ENCODE assay signal across 11 cellular contexts in the genomic region with DNA sequence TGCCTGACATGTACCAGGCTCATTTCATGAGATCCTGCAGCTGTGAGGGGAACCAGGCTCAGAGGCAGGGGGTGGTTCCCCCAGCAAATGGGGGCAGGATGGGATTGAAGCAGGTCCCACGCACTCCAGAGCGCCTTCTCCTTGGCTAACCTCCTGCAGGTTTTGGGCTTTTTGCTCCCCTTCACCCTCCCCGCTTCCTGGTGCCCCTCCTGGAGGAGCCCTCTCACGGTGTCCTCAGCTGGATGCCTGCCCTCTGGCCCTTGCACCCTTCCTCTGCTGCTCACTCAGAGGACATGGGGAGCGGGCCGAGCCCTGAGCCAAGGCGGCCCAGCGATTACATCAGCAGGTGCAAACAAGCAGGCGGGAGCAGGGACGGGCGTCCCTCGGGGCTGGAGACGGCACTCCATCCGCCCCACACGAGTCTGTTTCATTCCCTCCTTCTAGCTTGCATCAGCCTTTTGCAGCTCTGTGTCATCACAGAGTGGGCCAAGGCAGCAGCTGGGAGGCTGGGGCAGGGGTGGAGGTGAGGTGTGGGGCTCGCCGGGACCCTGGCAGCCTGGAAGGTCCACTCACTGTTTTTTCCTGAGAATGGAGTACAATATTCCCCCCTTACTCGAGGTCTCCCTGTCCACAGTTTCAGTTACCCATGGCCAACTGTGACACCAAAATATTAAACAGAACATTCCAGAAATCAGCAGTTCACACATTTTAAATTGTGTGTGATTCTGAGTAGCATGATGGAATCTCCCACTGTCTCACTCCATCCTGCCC. TPM values are rescaled to one million over a fixed set of nuclear protein-coding genes. Genes with fewer than 3 reads are reported as not detected.
DNase-seq lines count a peak whose midpoint lies in the region; ATAC-seq and TF ChIP-seq lines count a peak whose summit lies in the region.
"Had no signal": no experiment of that assay in that cellular context is flagged by ENCODE, and none has a peak within 500 bp of the region (broad histone marks: within the 10 kb centered on the region; RNA-seq: fewer than 3 reads in every experiment).

No MANE protein-coding gene starts in this region.

- TF ChIP-seq POLR2A in body of pancreas (IDR thresholded peaks at IDR 0.05): no peak

- DNase-seq in A673 (ENCODE audit: low spot score) (peak; percentile 70), HuH-7.5 (ENCODE audit: low spot score) (peak; percentile 49), body of pancreas (peak; percentile 26 to 72 (median 41)), left lung (peak in 1 of 2 donors; percentile 80), KBM-7 (no peak), activated T-cell treated with anti-CD3 and anti-CD28 coated beads for 4 hours (no peak)
- no peak for DNase-seq in activated T-helper 2 cell treated with anti-CD3 and anti-CD28 coated beads, Interferon-gamma antibody, Interleukin-2, Interleukin-4, amounts not matched to agents 10 μg/mL and 5 μg/mL and 100 μg/mL, durations not matched to agents 14 hours and 24 hours and 36 hours (ENCODE audit: low spot score)
- DNase-seq: CD4-positive, alpha-beta T cell; kidney glomerular epithelial cell had no signal

- no peak overlapping the region for H3K4me3 Mint-ChIP-seq in activated T-helper 2 cell treated with anti-CD3 and anti-CD28 coated beads, Interferon-gamma antibody, Interleukin-2, Interleukin-4, amounts not matched to agents 10 μg/mL and 5 μg/mL and 100 μg/mL, durations not matched to agents 14 hours and 24 hours and 36 hours (ENCODE audit: low read depth)
- H3K4me3 Mint-ChIP-seq: activated naive CD8-positive, alpha-beta T cell; CD4-positive, alpha-beta T cell had no signal

- ATAC-seq in body of pancreas (peak; percentile 26), left lung (peak; percentile 10), HG03135 (IDR thresholded peaks at IDR 0.05; ENCODE audit: unreplicated experiment) (no peak)

- 48 to 79% methylated on average over 17 to 18 of the region's 18 CpGs for WGBS in body of pancreas, 2 donors

- no peak for TF ChIP-seq CTCF in A673 (conservative IDR thresholded peaks at IDR 0.05; ENCODE audit: low read depth, low read length)
- TF ChIP-seq CTCF in body of pancreas (IDR thresholded peaks at IDR 0.05): peak in 1 of 7 experiments; percentile 12
- TF ChIP-seq CTCF in left lung (IDR thresholded peaks at IDR 0.05): no peak

- H3K9me3 ChIP-seq in A673 (ENCODE audit: low read depth, low read length, poor library complexity, severe bottlenecking) (no peaks in the 10 kb centered on the region), body of pancreas (no peaks in the 10 kb centered on the region), left lung (no peaks in the 10 kb centered on the region)

- H3K36me3 ChIP-seq in A673 (ENCODE audit: insufficient read depth, low read length, poor library complexity, severe bottlenecking): no peaks in the 10 kb centered on the region
- no peaks in the 10 kb centered on the region for H3K36me3 ChIP-seq in body of pancreas (replicated peaks in 1 of 2; ENCODE audit: insufficient read depth in 1 of 2, low read depth in 2 of 2)
- H3K36me3 ChIP-seq in left lung: no peaks in the 10 kb centered on the region

- H3K27me3 ChIP-seq in A673 (replicated peaks; ENCODE audit: insufficient read depth, low read depth, low read length, poor library complexity) (no peaks in the 10 kb centered on the region), body of pancreas (no peaks in the 10 kb centered on the region), left lung (no peaks in the 10 kb centered on the region)

- H3K4me1 ChIP-seq in A673 (ENCODE audit: insufficient read depth, low read length, poor library complexity, severe bottlenecking): peaks cover 62% of the 10 kb centered on the region
- H3K4me1 ChIP-seq in body of pancreas: peaks cover 23% of the 10 kb centered on the region
- peaks cover 3 to 11% of the 10 kb centered on the region in 2 donors for H3K4me1 ChIP-seq in left lung

- H3K4me1 Mint-ChIP-seq in activated T-helper 2 cell treated with anti-CD3 and anti-CD28 coated beads, Interferon-gamma antibody, Interleukin-2, Interleukin-4, amounts not matched to agents 10 μg/mL and 5 μg/mL and 100 μg/mL, durations not matched to agents 14 hours and 24 hours and 36 hours (ENCODE audit: low read depth): no peaks in the 10 kb centered on the region

- no peak overlapping the region for H3K27ac Mint-ChIP-seq in activated T-helper 2 cell treated with anti-CD3 and anti-CD28 coated beads, Interferon-gamma antibody, Interleukin-2, Interleukin-4, amounts not matched to agents 10 μg/mL and 5 μg/mL and 100 μg/mL, durations not matched to agents 14 hours and 24 hours and 36 hours
- H3K27ac Mint-ChIP-seq: activated naive CD8-positive, alpha-beta T cell; CD4-positive, alpha-beta T cell had no signal

- no peaks in the 10 kb centered on the region for H3K36me3 Mint-ChIP-seq in activated T-helper 2 cell treated with anti-CD3 and anti-CD28 coated beads, Interferon-gamma antibody, Interleukin-2, Interleukin-4, amounts not matched to agents 10 μg/mL and 5 μg/mL and 100 μg/mL, durations not matched to agents 14 hours and 24 hours and 36 hours (ENCODE audit: low read depth)
- H3K36me3 Mint-ChIP-seq: activated naive CD8-positive, alpha-beta T cell had no signal

- no TSS peak for BruUV-seq in A673 (replicated peaks; lab: Mats Ljungman, UMichigan)

- H3K27ac ChIP-seq in A673 (ENCODE audit: low read depth, low read length, poor library complexity, severe bottlenecking): peak overlapping the region; percentile 87
- no peak overlapping the region for H3K27ac ChIP-seq in body of pancreas
- H3K27ac ChIP-seq in left lung: no peak overlapping the region

- H3K4me3 ChIP-seq in A673 (ENCODE audit: low read depth, low read length, poor library complexity, severe bottlenecking): no peak overlapping the region
- no peak overlapping the region for H3K4me3 ChIP-seq in body of pancreas
- H3K4me3 ChIP-seq in left lung: no peak overlapping the region

- POLR2A ChIA-PET in A673 (lab: Charles Lee; ENCODE audit: low non-redundant PET): no interaction called here

- CTCF ChIA-PET in A673 (lab: Charles Lee): no interaction called here

- H3K27me3 Mint-ChIP-seq in activated T-helper 2 cell treated with anti-CD3 and anti-CD28 coated beads, Interferon-gamma antibody, Interleukin-2, Interleukin-4, amounts not matched to agents 10 μg/mL and 5 μg/mL and 100 μg/mL, durations not matched to agents 14 hours and 24 hours and 36 hours (ENCODE audit: low read depth): no peaks in the 10 kb centered on the region
- H3K27me3 Mint-ChIP-seq: activated naive CD8-positive, alpha-beta T cell; CD4-positive, alpha-beta T cell had no signal

- in situ Hi-C loops in KBM-7 (cut with MboI; ENCODE audit: low pct_unique_long_range_greater_than_20kb, low sequenced_read_pairs): no loop called here

- intact Hi-C loops in A673 (cut with micrococcal nuclease; ENCODE audit: unreplicated experiment) (loop anchor here (5.0 kb wide), 1 partner anchor 49 kb away; no protein-coding TSS in a partner anchor), body of pancreas (cut with DNase I) (no loop called here), left lung (cut with DNase I) (no loop called here)
- intact Hi-C loops in activated T-helper 2 cell treated with anti-CD3 and anti-CD28 coated beads, Interferon-gamma antibody, Interleukin-2, Interleukin-4, amounts not matched to agents 10 μg/mL and 5 μg/mL and 100 μg/mL, durations not matched to agents 14 hours and 24 hours and 36 hours (cut with micrococcal nuclease): no loop called here

- H3K9me3 Mint-ChIP-seq in activated T-helper 2 cell treated with anti-CD3 and anti-CD28 coated beads, Interferon-gamma antibody, Interleukin-2, Interleukin-4, amounts not matched to agents 10 μg/mL and 5 μg/mL and 100 μg/mL, durations not matched to agents 14 hours and 24 hours and 36 hours: no peaks in the 10 kb centered on the region
- H3K9me3 Mint-ChIP-seq: CD4-positive, alpha-beta T cell had no signal

RNA-seq across cellular contexts. Expression of gene SLC29A3, which starts 52.7 kb away (rescaled TPM):
- 6.1 and 6.6 TPM in 2 replicates for total RNA-seq in A673 (2021)
- total RNA-seq in body of pancreas: 1 to 10 TPM in 1 of 2 donors, under 1 TPM in 1; 0.99 to 5.2 TPM
- 10 to 100 TPM in 1 of 2 donors, 1 to 10 TPM in 1; 7.8 to 13.4 TPM for total RNA-seq in left lung
- 7.2 and 7.3 TPM in 2 replicates for total RNA-seq in activated T-helper 2 cell treated with anti-CD3 and anti-CD28 coated beads, Interferon-gamma antibody, Interleukin-2, Interleukin-4, amounts not matched to agents 10 μg/mL and 5 μg/mL and 100 μg/mL, durations not matched to agents 14 hours and 24 hours and 36 hours

RNA-seq across cellular contexts. Expression of gene UNC5B, which starts 54.0 kb away (rescaled TPM):
- total RNA-seq in A673 (2021) (8.2 and 9.9 TPM in 2 replicates), body of pancreas (10 to 100 TPM; 10.4 to 11.2 TPM), left lung (10 to 100 TPM; 14.4 to 20.3 TPM)
- 0.07 TPM in 1 of 2 replicates, not detected in the other for total RNA-seq in activated T-helper 2 cell treated with anti-CD3 and anti-CD28 coated beads, Interferon-gamma antibody, Interleukin-2, Interleukin-4, amounts not matched to agents 10 μg/mL and 5 μg/mL and 100 μg/mL, durations not matched to agents 14 hours and 24 hours and 36 hours

Comparison
In these comparisons a context has a peak if more than half of its experiments do, and no peak if none do; other contexts are left out.
1. DNase-seq: peak in A673 (single experiment), HuH-7.5 (single experiment) and body of pancreas (4 of 4); none in KBM-7 (single experiment), activated T-helper 2 cell treated with anti-CD3 and anti-CD28 coated beads, Interferon-gamma antibody, Interleukin-2, Interleukin-4, amounts not matched to agents 10 μg/mL and 5 μg/mL and 100 μg/mL, durations not matched to agents 14 hours and 24 hours and 36 hours (single experiment) and activated T-cell treated with anti-CD3 and anti-CD28 coated beads for 4 hours (single experiment).